2 cellular contexts compared by ENCODE assay signal in genomic region chr2:132617989-132618388, GRCh38.
TF ChIP-seq lines count a peak whose summit lies in the region.

No MANE protein-coding gene starts in this region.

TF ChIP-seq in liver, 16 proteins besides CTCF, POLR2A, EP300 and RAD21 (continued from another document):
- TF ChIP-seq REST (IDR thresholded peaks at IDR 0.05) = no peak
- TF ChIP-seq YY1 (IDR thresholded peaks at IDR 0.05) = peak; percentile 39
- peak; percentile 56 to 73 for TF ChIP-seq HNF4A (conservative IDR thresholded peaks at IDR 0.05)
- no peak for TF ChIP-seq SP1 (IDR thresholded peaks at IDR 0.05)
- TF ChIP-seq EGR1 (IDR thresholded peaks at IDR 0.05; ENCODE audit: low read depth in 2 of 2) = no peak
- TF ChIP-seq JUND (IDR thresholded peaks at IDR 0.05) = peak in 1 of 2 donors; percentile 18
- TF ChIP-seq FOXA2 (IDR thresholded peaks at IDR 0.05) = no peak

TF ChIP-seq in HepG2, 621 proteins besides CTCF, POLR2A, EP300 and RAD21 (continued from another document):
- TF ChIP-seq BRCA1 (CRISPR knock-in tag; IDR thresholded peaks at IDR 0.05) = no peak
- no peak for TF ChIP-seq ETV5 (CRISPR knock-in tag; IDR thresholded peaks at IDR 0.05; ENCODE audit: borderline replicate concordance)
- no peak for TF ChIP-seq ZBTB42 (CRISPR knock-in tag; IDR thresholded peaks at IDR 0.05)
- no peak for TF ChIP-seq ZNF503 (CRISPR knock-in tag; IDR thresholded peaks at IDR 0.05)
- no peak for TF ChIP-seq RBM22 (optimal IDR thresholded peaks at IDR 0.05; ENCODE audit: low read length)
- no peak for TF ChIP-seq ZNF704 (CRISPR knock-in tag; IDR thresholded peaks at IDR 0.05; ENCODE audit: borderline replicate concordance)
- TF ChIP-seq ZNF441 (CRISPR knock-in tag; IDR thresholded peaks at IDR 0.05; ENCODE audit: borderline replicate concordance) = no peak
- no peak for TF ChIP-seq TARDBP (CRISPR knock-in tag; IDR thresholded peaks at IDR 0.05)
- no peak for TF ChIP-seq SETDB1 (CRISPR knock-in tag; IDR thresholded peaks at IDR 0.05; ENCODE audit: borderline replicate concordance)
- no peak for TF ChIP-seq ZNF607 (CRISPR knock-in tag; IDR thresholded peaks at IDR 0.05; ENCODE audit: borderline replicate concordance)
- no peak for TF ChIP-seq NKX3-1 (CRISPR knock-in tag; IDR thresholded peaks at IDR 0.05)
- no peak for TF ChIP-seq STAG1 (CRISPR knock-in tag; IDR thresholded peaks at IDR 0.05)
- no peak for TF ChIP-seq SOX6 (IDR thresholded peaks at IDR 0.05)
- no peak for TF ChIP-seq SOX6 (CRISPR knock-in tag; IDR thresholded peaks at IDR 0.05)
- TF ChIP-seq ZFP62 (CRISPR knock-in tag; IDR thresholded peaks at IDR 0.05) = no peak
- no peak for TF ChIP-seq ZNF205 (CRISPR knock-in tag; IDR thresholded peaks at IDR 0.05)
